Comparison of ENCODE assay signal across 30 cellular contexts in genomic region chr1:30773722-30774121, GRCh38. TPM values are rescaled to one million over a fixed set of nuclear protein-coding genes. Genes with fewer than 3 reads are reported as not detected.
"Had no signal": no experiment of that assay in that cellular context is flagged by ENCODE, and none has a peak within 500 bp of the region (broad histone marks: within the 10 kb centered on the region; RNA-seq: fewer than 3 reads in every experiment).

No MANE protein-coding gene starts in this region.

- ATAC-seq: foreskin keratinocyte; gastroesophageal sphincter; heart left ventricle; left cardiac atrium; left lung; naive thymus-derived CD4-positive, alpha-beta T cell; right cardiac atrium; stimulated activated effector memory CD8-positive, alpha-beta T cell treated with anti-CD3 and anti-CD28 coated beads, Interleukin-12 subunit alpha, Interleukin-12 subunit beta, amount 100 ng/mL, for 72 hours; stimulated activated naive CD8-positive, alpha-beta T cell treated with anti-CD3 and anti-CD28 coated beads, Interleukin-15, Interleukin-2, amounts not matched to agents 100 U/mL and 50 U/mL, for 24 hours had no signal

- H3K4me1 ChIP-seq: esophagus muscularis mucosa, foreskin keratinocyte, gastroesophageal sphincter, left lung, prostate gland, sigmoid colon, testis had no signal

- H3K27me3 Mint-ChIP-seq: type B pancreatic cell had no signal

- H3K27ac ChIP-seq: coronary artery, esophagus muscularis mucosa, foreskin keratinocyte, gastroesophageal sphincter, heart left ventricle, hepatocyte, left lung, prostate gland, sigmoid colon, testis, tibial artery had no signal

- H3K9me3 Mint-ChIP-seq: nephron; stimulated activated effector memory CD8-positive, alpha-beta T cell treated with anti-CD3 and anti-CD28 coated beads, Interleukin-12 subunit alpha, Interleukin-12 subunit beta, amount 100 ng/mL, for 72 hours; type B pancreatic cell had no signal

- H3K27ac Mint-ChIP-seq: nephron; stimulated activated effector memory CD8-positive, alpha-beta T cell treated with anti-CD3 and anti-CD28 coated beads, Interleukin-12 subunit alpha, Interleukin-12 subunit beta, amount 100 ng/mL, for 72 hours; type B pancreatic cell had no signal

- H2AFZ ChIP-seq: hepatocyte had no signal

- FAIRE-seq: endothelial cell of umbilical vein had no signal

- H3K4me2 ChIP-seq: hepatocyte had no signal

- H3K27me3 ChIP-seq: esophagus muscularis mucosa, foreskin keratinocyte, heart left ventricle, hepatocyte, left lung, sigmoid colon, testis had no signal

- H3K79me2 ChIP-seq: hepatocyte had no signal

- H3K36me3 Mint-ChIP-seq: naive thymus-derived CD4-positive, alpha-beta T cell; type B pancreatic cell had no signal

- H3K4me3 Mint-ChIP-seq: naive thymus-derived CD4-positive, alpha-beta T cell; nephron; stimulated activated effector memory CD8-positive, alpha-beta T cell treated with anti-CD3 and anti-CD28 coated beads, Interleukin-12 subunit alpha, Interleukin-12 subunit beta, amount 100 ng/mL, for 72 hours; type B pancreatic cell had no signal

- DNase-seq: dermis blood vessel endothelial cell; effector memory CD4-positive, alpha-beta T cell; foreskin keratinocyte; heart left ventricle; left cardiac atrium; left lung; mesenchymal stem cell; midbrain; naive thymus-derived CD4-positive, alpha-beta T cell; right cardiac atrium; sigmoid colon; stimulated activated CD4-positive, alpha-beta T cell treated with anti-CD3 and anti-CD28 coated beads, Interleukin-2, amount 100 ng/mL, for 24 hours; stimulated activated CD4-positive, alpha-beta T cell treated with anti-CD3 and anti-CD28 coated beads, Interleukin-4, amount 100 ng/mL, for 24 hours; stimulated activated naive CD8-positive, alpha-beta T cell treated with anti-CD3 and anti-CD28 coated beads, Interleukin-15, Interleukin-2, amounts not matched to agents 100 U/mL and 50 U/mL, for 24 hours; substantia nigra; testis; tibial artery had no signal

- H3K36me3 ChIP-seq: esophagus muscularis mucosa, gastroesophageal sphincter, heart left ventricle, left lung, prostate gland, sigmoid colon, tibial artery had no signal

- H3K4me3 ChIP-seq: coronary artery, esophagus muscularis mucosa, gastroesophageal sphincter, heart left ventricle, hepatocyte, left lung, prostate gland, sigmoid colon, testis, tibial artery had no signal

- H3K9me3 ChIP-seq: esophagus muscularis mucosa, gastroesophageal sphincter, heart left ventricle, left lung, prostate gland, sigmoid colon, testis, tibial artery had no signal

RNA-seq across cellular contexts. Expression of gene LAPTM5, which starts 16.1 kb away (rescaled TPM):
- total RNA-seq: foreskin keratinocyte, osteocyte had no signal

RNA-seq across cellular contexts. Expression of gene MATN1, which starts 50.3 kb away (rescaled TPM):
- total RNA-seq: epithelial cell of proximal tubule, esophagus muscularis mucosa, fibroblast of lung, gastroesophageal sphincter, left cardiac atrium, lower leg skin, right cardiac atrium had no signal
- polyA plus RNA-seq: fibroblast of lung; foreskin keratinocyte; heart left ventricle; naive thymus-derived CD4-positive, alpha-beta T cell had no signal
